ENCODE assay signal across 17 cellular contexts in the genomic region with DNA sequence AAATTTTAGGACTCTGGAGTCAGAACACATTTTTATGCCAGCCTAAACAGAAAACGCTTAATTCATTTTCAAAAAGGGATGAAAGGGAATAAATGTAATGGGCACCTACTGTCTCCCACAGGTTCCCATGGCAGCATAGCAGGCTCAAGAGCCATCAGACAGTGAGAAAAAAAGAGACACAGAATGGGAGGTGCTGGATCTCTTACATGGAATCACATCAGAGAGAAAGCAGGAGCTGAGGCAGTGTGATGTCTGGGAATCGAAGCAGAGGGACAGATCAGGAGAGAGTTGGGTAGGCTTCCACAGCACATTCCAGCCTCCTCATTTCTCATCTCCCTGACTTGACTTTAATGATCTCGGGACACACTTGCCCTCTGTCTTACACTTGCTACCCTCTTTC.
DNase-seq lines count a peak whose midpoint lies in the region; ATAC-seq, FAIRE-seq and TF ChIP-seq lines count a peak whose summit lies in the region.
"Had no signal": no experiment of that assay in that cellular context is flagged by ENCODE, and none has a peak within 500 bp of the region (broad histone marks: within the 10 kb centered on the region; RNA-seq: fewer than 3 reads in every experiment).

No MANE protein-coding gene starts in this region.

- H4K20me1 ChIP-seq in hepatocyte (ENCODE audit: insufficient read depth, poor library complexity, severe bottlenecking) = no peaks in the 10 kb centered on the region

- ATAC-seq in left colon = no peak
- ATAC-seq: GM12878, SK-N-SH treated with all-trans-retinoic acid at 6 μM for 48 hours had no signal

- TF ChIP-seq CTCF in hepatocyte (IDR thresholded peaks at IDR 0.05; ENCODE audit: poor library complexity) (no peak), uterus (IDR thresholded peaks at IDR 0.05) (no peak)

- 85% methylated on average over 3 of the region's 3 CpGs for WGBS in hepatocyte (ENCODE audit: low lambda C conversion rate, missing lambda C conversion rate)

- H3K79me2 ChIP-seq in hepatocyte = no peaks in the 10 kb centered on the region

- H3K36me3 ChIP-seq in hepatocyte (replicated peaks; ENCODE audit: insufficient read depth, low read depth) = no peaks in the 10 kb centered on the region
- H3K36me3 ChIP-seq in uterus = no peaks in the 10 kb centered on the region

- H3K27me3 ChIP-seq in hepatocyte (no peaks in the 10 kb centered on the region), uterus (peaks cover 0 to 4% of the 10 kb centered on the region in 2 donors)

- intact Hi-C loops in uterus (cut with DNase I; ENCODE audit: low total_unique reads) = no loop called here
- intact Hi-C loops in left colon (cut with DNase I, micrococcal nuclease) = no loop called here

- H3K4me2 ChIP-seq in hepatocyte = no peak overlapping the region

- H3K4me3 ChIP-seq in hepatocyte = no peak overlapping the region
- H3K4me3 ChIP-seq in uterus = no peak overlapping the region
- H3K4me3 ChIP-seq: GM12878, GM23248 had no signal

- TF ChIP-seq POLR2A in H54 (IDR thresholded peaks at IDR 0.05; ENCODE audit: low read depth, low read length) (no peak), uterus (IDR thresholded peaks at IDR 0.05) (no peak)

- H3K4me1 ChIP-seq in hepatocyte (ENCODE audit: insufficient read depth) (no peaks in the 10 kb centered on the region), uterus (no peaks in the 10 kb centered on the region)
- H3K4me1 ChIP-seq: Caco-2 had no signal

- FAIRE-seq in H54 (lab: Jason Lieb, UNC) = peak; percentile 6
- FAIRE-seq: GM12878, GM18507 had no signal

- H3K9me2 ChIP-seq in hepatocyte (replicated peaks; ENCODE audit: insufficient read depth) = no peaks in the 10 kb centered on the region

- no peaks in the 10 kb centered on the region for H3K9me3 ChIP-seq in hepatocyte (ENCODE audit: low read depth)
- no peaks in the 10 kb centered on the region for H3K9me3 ChIP-seq in uterus
- H3K9me3 ChIP-seq: Caco-2 had no signal

- H3K27ac ChIP-seq in hepatocyte (no peak overlapping the region), uterus (no peak overlapping the region)
- H3K27ac ChIP-seq: GM23248 had no signal

- no peak overlapping the region for H2AFZ ChIP-seq in hepatocyte
- H2AFZ ChIP-seq: GM23248 had no signal

- DNase-seq in NCI-H345 (lab: John Stamatoyannopoulos, UW) (peak; percentile 23), NCI-H345 treated with DMSO at 0.1 percent for 48 hours (lab: John Stamatoyannopoulos, UW; ENCODE audit: unreplicated experiment) (no peak), H54 (ENCODE audit: insufficient read length, low spot score) (no peak), NCI-H69 (lab: John Stamatoyannopoulos, UW) (peak; percentile 31), hepatocyte (ENCODE audit: low spot score) (peak; percentile 5), uterus (no peak), left colon (no peak)
- DNase-seq: ACHN, Caco-2, DND-41, GDM1, GM23248, NCI-H1436 treated with DMSO at 0.1 percent for 48 hours, NCI-H526 treated with DMSO at 0.1 percent for 48 hours had no signal

Comparison
In these comparisons a context has a peak if more than half of its experiments do, and no peak if none do; other contexts are left out.
1. DNase-seq: peak in NCI-H345 (single experiment), NCI-H69 (single experiment) and hepatocyte (single experiment); none in NCI-H345 treated with DMSO at 0.1 percent for 48 hours (single experiment), H54 (single experiment), uterus (0 of 2) and left colon (0 of 2).